In genomic region chr12:89693639-89694202, GRCh38 we compare ENCODE assay signal across 18 cellular contexts. TPM values are rescaled to one million over a fixed set of nuclear protein-coding genes. Genes with fewer than 3 reads are reported as not detected.
DNase-seq lines count a peak whose midpoint lies in the region; ATAC-seq and TF ChIP-seq lines count a peak whose summit lies in the region.
"Had no signal": no experiment of that assay in that cellular context is flagged by ENCODE, and none has a peak within 500 bp of the region (broad histone marks: within the 10 kb centered on the region; RNA-seq: fewer than 3 reads in every experiment).

No MANE protein-coding gene starts in this region.

- peaks cover 43% of the 10 kb centered on the region for H3K4me1 Mint-ChIP-seq in progenitor cell of endocrine pancreas (ENCODE audit: low read depth)

- H3K36me3 Mint-ChIP-seq in progenitor cell of endocrine pancreas (ENCODE audit: insufficient read depth), result no peaks in the 10 kb centered on the region

- ATAC-seq in GM21529 (IDR thresholded peaks at IDR 0.05; ENCODE audit: unreplicated experiment), result no peak
- ATAC-seq in HG03196 (IDR thresholded peaks at IDR 0.05; ENCODE audit: unreplicated experiment), result no peak
- ATAC-seq: left cardiac atrium had no signal

- H3K9me3 Mint-ChIP-seq in progenitor cell of endocrine pancreas (ENCODE audit: low read depth), result no peaks in the 10 kb centered on the region
- H3K9me3 Mint-ChIP-seq: activated naive CD4-positive, alpha-beta T cell treated with anti-CD3 and anti-CD28 coated beads, Interleukin-2, amount 50 U/mL, for 24 hours had no signal

- H3K27me3 Mint-ChIP-seq in progenitor cell of endocrine pancreas, result no peaks in the 10 kb centered on the region
- H3K27me3 Mint-ChIP-seq: activated naive CD4-positive, alpha-beta T cell treated with anti-CD3 and anti-CD28 coated beads, Interleukin-2, amount 50 U/mL, for 24 hours had no signal

- POLR2A ChIA-PET in RWPE1 (lab: Yijun Ruan, JAX; ENCODE audit: low non-redundant PET), result no interaction called here

- no peak overlapping the region for H3K27ac ChIP-seq in RWPE1
- H3K27ac ChIP-seq: cardiac muscle cell, GM23248, skin epidermis, thoracic aorta had no signal

- CTCF ChIA-PET in RWPE1 (lab: Yijun Ruan, JAX), result interaction anchor here (0.5 kb wide), 1 partner anchor 747 kb away, joined by 3 read pairs; no protein-coding TSS in a partner anchor

- TF ChIP-seq CTCF in progenitor cell of endocrine pancreas (IDR thresholded peaks at IDR 0.05; ENCODE audit: unreplicated experiment), result no peak
- no peak for TF ChIP-seq CTCF in RWPE1 (conservative IDR thresholded peaks at IDR 0.05; ENCODE audit: low read depth)

- H3K27ac Mint-ChIP-seq in progenitor cell of endocrine pancreas, result peak overlapping the region; percentile 63
- H3K27ac Mint-ChIP-seq: activated naive CD4-positive, alpha-beta T cell treated with anti-CD3 and anti-CD28 coated beads, Interleukin-2, amount 50 U/mL, for 24 hours had no signal

- DNase-seq in EH (ENCODE audit: low read depth) (peak; percentile 61), RPMI7951 (ENCODE audit: low read depth) (peak; percentile 68), fibroblast of peridontal ligament (ENCODE audit: extremely low read depth) (peak; percentile 49), progenitor cell of endocrine pancreas (ENCODE audit: low spot score, unreplicated experiment) (no peak), RWPE1 (ENCODE audit: low spot score) (no peak), NCI-H1092 treated with DMSO at 0.1 percent for 48 hours (lab: John Stamatoyannopoulos, UW) (no peak)
- DNase-seq: AML-193, DMS 273 treated with DMSO at 0.1 percent for 48 hours, GM23248, left cardiac atrium, NCI-H82, SW 1271 had no signal

- H3K4me3 Mint-ChIP-seq in progenitor cell of endocrine pancreas (ENCODE audit: low read depth), result no peak overlapping the region
- H3K4me3 Mint-ChIP-seq: activated naive CD4-positive, alpha-beta T cell treated with anti-CD3 and anti-CD28 coated beads, Interleukin-2, amount 50 U/mL, for 24 hours had no signal

RNA-seq across cellular contexts. Expression of gene ATP2B1, which starts 14.9 kb away (rescaled TPM):
- 91.2 and 97.9 TPM in 2 replicates for total RNA-seq in RPMI7951 (2014; rRNA removed; shearing (Covaris generic))
- 105 and 110 TPM in 2 replicates for total RNA-seq in progenitor cell of endocrine pancreas

Comparison
In these comparisons a context has a peak if more than half of its experiments do, and no peak if none do; other contexts are left out.
1. DNase-seq: peak in EH (single experiment), RPMI7951 (single experiment) and fibroblast of peridontal ligament (single experiment); none in progenitor cell of endocrine pancreas (single experiment), RWPE1 (single experiment) and NCI-H1092 treated with DMSO at 0.1 percent for 48 hours (single experiment).